In genomic region chr19:56639217-56639616, GRCh38 we compare ENCODE assay signal across 1 cellular context.
TF ChIP-seq lines count a peak whose summit lies in the region.

No MANE protein-coding gene starts in this region.

TF ChIP-seq in IMR-90, 13 proteins besides CTCF, POLR2A, EP300 and RAD21 (continued from another document):
- TF ChIP-seq ELK1 (IDR thresholded peaks at IDR 0.05; ENCODE audit: borderline replicate concordance, low read depth, low read length) (no peak), MAFK (IDR thresholded peaks at IDR 0.05; ENCODE audit: low read depth, low read length) (no peak)
TF ChIP-seq in IMR-90: peak in this region for 0.
